ENCODE assay signal across 11 cellular contexts in the genomic region with DNA sequence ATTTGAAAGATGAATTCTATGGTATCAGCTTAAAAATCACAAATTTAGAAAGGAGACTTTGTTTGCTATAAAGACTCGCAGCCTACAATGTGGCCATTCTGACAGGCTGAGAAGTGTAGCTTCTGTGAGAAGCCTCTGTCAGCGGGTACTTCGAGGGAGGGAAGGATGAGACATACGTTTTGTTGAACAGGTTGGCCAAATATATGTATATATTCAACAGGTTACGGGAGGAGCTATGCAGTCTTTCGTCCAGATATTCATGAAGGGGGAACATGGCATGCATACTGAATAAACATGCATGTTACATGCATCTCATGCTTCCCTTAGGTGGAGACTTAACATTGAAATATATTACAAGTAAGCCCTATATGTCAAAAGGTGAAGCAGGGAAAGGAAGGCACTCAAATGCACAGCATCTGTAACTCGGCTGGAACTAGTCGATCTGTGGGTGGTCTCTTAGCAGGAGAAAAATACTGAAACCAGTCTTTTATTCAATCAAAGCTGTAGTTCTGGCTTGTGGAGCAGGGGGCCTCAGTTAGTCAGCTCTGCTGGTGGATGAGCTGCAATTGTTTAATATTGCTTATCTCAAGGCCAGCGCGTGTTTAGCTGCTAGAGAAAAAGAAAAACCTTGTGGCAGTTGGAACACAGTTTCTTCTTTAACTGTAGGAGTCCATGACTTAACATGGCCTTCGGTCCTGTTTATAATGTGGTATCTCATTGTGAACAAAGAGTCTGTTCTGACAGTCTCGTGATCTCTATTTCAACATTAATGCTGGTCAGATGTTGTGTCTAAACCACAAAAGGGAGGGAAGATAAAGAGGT.
A peak's percentile ranks its signal among the peaks of the same experiment; 100 is the strongest.
DNase-seq lines count a peak whose midpoint lies in the region; ATAC-seq and TF ChIP-seq lines count a peak whose summit lies in the region.
"Had no signal": no experiment of that assay in that cellular context is flagged by ENCODE, and none has a peak within 500 bp of the region (broad histone marks: within the 10 kb centered on the region; RNA-seq: fewer than 3 reads in every experiment).

No MANE protein-coding gene starts in this region.

- peak; percentile 60 for TF ChIP-seq RAD21 in neural cell (conservative IDR thresholded peaks at IDR 0.05)

- H4K20me1 ChIP-seq in neural cell (ENCODE audit: insufficient read depth), result no peaks in the 10 kb centered on the region

- no peaks in the 10 kb centered on the region for H3F3A ChIP-seq in neural cell (ENCODE audit: insufficient read depth, low read length, poor library complexity, severe bottlenecking)

- H3K4me3 ChIP-seq in WI38 (ENCODE audit: low read depth, low read length), result no peak overlapping the region
- peak overlapping the region; percentile 14 for H3K4me3 ChIP-seq in neural cell (ENCODE audit: low read length)
- H3K4me3 ChIP-seq in effector memory CD4-positive, alpha-beta T cell (ENCODE audit: insufficient read depth, low read depth, low read length, poor library complexity, severe bottlenecking), result no peak overlapping the region
- no peak overlapping the region for H3K4me3 ChIP-seq in CD8-positive, alpha-beta T cell (ENCODE audit: low read depth, low read length)
- no peak overlapping the region for H3K4me3 ChIP-seq in heart left ventricle
- H3K4me3 ChIP-seq: breast epithelium, prostate gland had no signal

- no peak overlapping the region for H3K4me3 Mint-ChIP-seq in CD8-positive, alpha-beta T cell

- CTCF ChIA-PET in CD8-positive, alpha-beta T cell (lab: Charles Lee), result no interaction called here

- no peak overlapping the region for H3K27ac Mint-ChIP-seq in CD8-positive, alpha-beta T cell

- H3K36me3 Mint-ChIP-seq in CD8-positive, alpha-beta T cell, result no peaks in the 10 kb centered on the region

- H3K27me3 ChIP-seq in neural cell (ENCODE audit: insufficient read depth, low read depth, low read length) (no peaks in the 10 kb centered on the region), heart left ventricle (no peaks in the 10 kb centered on the region)
- H3K27me3 ChIP-seq in effector memory CD4-positive, alpha-beta T cell (replicated peaks; ENCODE audit: control insufficient read depth, insufficient read depth, low read length, poor library complexity, severe bottlenecking), result no peaks in the 10 kb centered on the region
- no peaks in the 10 kb centered on the region for H3K27me3 ChIP-seq in CD8-positive, alpha-beta T cell (ENCODE audit: insufficient read depth, low read length)
- H3K27me3 ChIP-seq: breast epithelium had no signal

- POLR2A ChIA-PET in CD8-positive, alpha-beta T cell (lab: Charles Lee), result no interaction called here

- ATAC-seq in GM19023 (IDR thresholded peaks at IDR 0.05; ENCODE audit: unreplicated experiment) (peak; percentile 54), HG02885 (IDR thresholded peaks at IDR 0.05; ENCODE audit: poor library complexity, unreplicated experiment) (peak; percentile 35), heart left ventricle (no peak)
- ATAC-seq in CD8-positive, alpha-beta T cell, result no peak

- no peak for DNase-seq in effector memory CD4-positive, alpha-beta T cell
- DNase-seq in CD8-positive, alpha-beta T cell, result no peak
- DNase-seq in heart left ventricle (no peak), SKM-1 (lab: John Stamatoyannopoulos, UW; ENCODE audit: unreplicated experiment) (no peak)

- no peak overlapping the region for H3K9ac ChIP-seq in neural cell (ENCODE audit: low read length)

- H3K27me3 Mint-ChIP-seq in CD8-positive, alpha-beta T cell (ENCODE audit: low read depth), result peaks cover 18% of the 10 kb centered on the region

- H3K36me3 ChIP-seq in neural cell (ENCODE audit: insufficient read depth, low read length) (no peaks in the 10 kb centered on the region), heart left ventricle (no peaks in the 10 kb centered on the region)
- H3K36me3 ChIP-seq in effector memory CD4-positive, alpha-beta T cell (ENCODE audit: control insufficient read depth, insufficient read depth, low read length), result no peaks in the 10 kb centered on the region
- no peaks in the 10 kb centered on the region for H3K36me3 ChIP-seq in CD8-positive, alpha-beta T cell (ENCODE audit: insufficient read depth, low read length)
- H3K36me3 ChIP-seq: breast epithelium, prostate gland had no signal

- no peak overlapping the region for H3K27ac ChIP-seq in neural cell (ENCODE audit: low read length)
- no peak overlapping the region for H3K27ac ChIP-seq in effector memory CD4-positive, alpha-beta T cell (ENCODE audit: insufficient read depth, low read length, poor library complexity, severe bottlenecking)
- H3K27ac ChIP-seq in CD8-positive, alpha-beta T cell (ENCODE audit: low read depth, low read length), result no peak overlapping the region
- H3K27ac ChIP-seq in heart left ventricle, result no peak overlapping the region
- H3K27ac ChIP-seq: prostate gland, RWPE1 had no signal

- H3K9me2 ChIP-seq in neural cell (ENCODE audit: insufficient read depth, low read length), result no peaks in the 10 kb centered on the region

- no peaks in the 10 kb centered on the region for H3K9me3 ChIP-seq in neural cell (ENCODE audit: low read length)
- no peaks in the 10 kb centered on the region for H3K9me3 ChIP-seq in effector memory CD4-positive, alpha-beta T cell (ENCODE audit: control insufficient read depth, low read length)
- no peaks in the 10 kb centered on the region for H3K9me3 ChIP-seq in CD8-positive, alpha-beta T cell (ENCODE audit: low read length)
- peaks cover 0 to 10% (median 0%) of the 10 kb centered on the region in 12 donors for H3K9me3 ChIP-seq in heart left ventricle
- H3K9me3 ChIP-seq: breast epithelium, prostate gland had no signal

- no peak overlapping the region for H2AFZ ChIP-seq in neural cell (ENCODE audit: low read depth, low read length)

- WGBS in heart left ventricle, 4 donors, result 61 to 70% (median 64%) methylated on average over 12 of the region's 12 CpGs

- no peak overlapping the region for H3K4me2 ChIP-seq in neural cell (ENCODE audit: low read length)

- H3K4me1 ChIP-seq in effector memory CD4-positive, alpha-beta T cell (ENCODE audit: control insufficient read depth, insufficient read depth, low read length, poor library complexity, severe bottlenecking), result no peaks in the 10 kb centered on the region
- H3K4me1 ChIP-seq in CD8-positive, alpha-beta T cell (ENCODE audit: insufficient read depth, low read length), result no peaks in the 10 kb centered on the region
- H3K4me1 ChIP-seq in heart left ventricle, result peaks cover 0 to 28% (median 0%) of the 10 kb centered on the region in 12 donors
- H3K4me1 ChIP-seq: breast epithelium, prostate gland had no signal

- H3K9me3 Mint-ChIP-seq in CD8-positive, alpha-beta T cell, result no peaks in the 10 kb centered on the region

- TF ChIP-seq CTCF in WI38 (IDR thresholded peaks at IDR 0.05; ENCODE audit: low read depth, low read length), result 0 out of 2 replicates have a peak, but pooled peaks have one; percentile 11
- TF ChIP-seq CTCF in neural cell (IDR thresholded peaks at IDR 0.05; ENCODE audit: poor library complexity, severe bottlenecking), result peak; percentile 66
- TF ChIP-seq CTCF in CD8-positive, alpha-beta T cell (IDR thresholded peaks at IDR 0.05), result no peak
- TF ChIP-seq CTCF in heart left ventricle (IDR thresholded peaks at IDR 0.05), result peak in 2 of 12 donors; percentile 6 to 18

- intact Hi-C loops in CD8-positive, alpha-beta T cell (cut with DNase I, micrococcal nuclease), result loop anchor here in 1 of 2 experiments (5.0 kb wide), 1 partner anchor 52 kb away; no protein-coding TSS in a partner anchor
- intact Hi-C loops in heart left ventricle (cut with DNase I), result no loop called here

- H3K79me2 ChIP-seq in neural cell (replicated peaks; ENCODE audit: insufficient read depth, low read length), result no peaks in the 10 kb centered on the region

- TF ChIP-seq POLR2A in heart left ventricle (IDR thresholded peaks at IDR 0.05), result no peak

- no peaks in the 10 kb centered on the region for H3K4me1 Mint-ChIP-seq in CD8-positive, alpha-beta T cell (ENCODE audit: low read depth)

- no peak for TF ChIP-seq EP300 in neural cell (conservative IDR thresholded peaks at IDR 0.05; ENCODE audit: poor library complexity, severe bottlenecking)

TF ChIP-seq in neural cell, 6 proteins besides CTCF, POLR2A, EP300 and RAD21:
- TF ChIP-seq SMC3 (conservative IDR thresholded peaks at IDR 0.05; ENCODE audit: poor library complexity) (peak; percentile 46), TAF1 (IDR thresholded peaks at IDR 0.05; ENCODE audit: low read depth) (no peak), EZH2 (IDR thresholded peaks at IDR 0.05; ENCODE audit: borderline replicate concordance, insufficient read depth, low read length, poor library complexity, severe bottlenecking) (no peak)
TF ChIP-seq in neural cell: peak in this region for 1.

Comparison
In these comparisons a context has a peak if more than half of its experiments do, and no peak if none do; other contexts are left out.
1. ATAC-seq: peak in GM19023 (single experiment) and HG02885 (single experiment); none in CD8-positive, alpha-beta T cell (single experiment) and heart left ventricle (0 of 4).